ENCODE assay signal across 8 cellular contexts in the genomic region with DNA sequence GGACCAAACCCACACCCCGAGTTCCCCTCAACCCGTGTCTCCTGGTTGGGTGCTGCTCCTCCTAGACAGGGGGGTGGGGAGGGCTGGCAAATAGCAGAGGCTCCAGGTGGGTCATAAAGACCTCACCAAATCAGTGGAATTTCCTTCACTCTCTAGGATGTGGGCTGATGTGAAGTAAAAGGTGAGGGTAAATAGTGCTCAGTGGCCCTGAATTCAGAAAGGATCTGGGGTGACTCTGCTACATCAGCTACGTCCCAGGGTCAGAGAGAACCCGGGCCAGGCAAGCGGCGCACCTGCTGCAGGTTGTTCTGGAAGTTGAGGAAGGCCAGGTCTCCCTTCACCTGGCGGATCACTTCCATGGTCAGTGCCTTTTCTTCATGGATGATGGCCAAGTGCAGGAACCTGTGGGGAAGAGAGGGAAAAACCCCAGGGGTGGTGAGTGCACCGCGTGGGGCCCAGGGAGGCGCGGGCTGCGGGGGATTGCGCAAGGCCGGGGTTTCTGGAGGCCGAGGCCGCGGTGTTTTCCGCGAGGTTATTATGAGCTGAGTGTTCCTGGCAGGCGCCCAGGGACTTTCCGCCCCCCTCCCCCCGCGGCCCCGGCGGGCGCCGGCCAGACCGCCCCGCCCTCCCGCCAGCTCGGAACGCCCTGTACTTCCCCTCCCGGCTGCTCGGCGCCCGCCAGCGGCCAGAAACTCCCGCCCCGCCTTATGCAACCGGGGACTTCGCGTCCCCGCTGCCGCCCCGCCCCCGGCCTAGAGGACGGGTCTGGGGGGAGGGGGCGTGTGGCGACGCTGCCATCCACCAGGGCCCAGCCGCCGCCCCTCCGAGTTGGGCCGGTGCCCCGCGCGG. TPM values are rescaled to one million over a fixed set of nuclear protein-coding genes. Genes with fewer than 3 reads are reported as not detected.
DNase-seq lines count a peak whose midpoint lies in the region; ATAC-seq and TF ChIP-seq lines count a peak whose summit lies in the region.

No MANE protein-coding gene starts in this region.

- H3K27me3 Mint-ChIP-seq in activated CD4-positive, alpha-beta T cell treated with anti-CD3 and anti-CD28 coated beads for 36 hours: no peaks in the 10 kb centered on the region
- H3K27me3 Mint-ChIP-seq in chondrocyte (ENCODE audit: low read depth): no peaks in the 10 kb centered on the region

- H3K27ac Mint-ChIP-seq in activated CD4-positive, alpha-beta T cell treated with anti-CD3 and anti-CD28 coated beads for 36 hours: peak overlapping the region; percentile 98
- peak overlapping the region; percentile 87 for H3K27ac Mint-ChIP-seq in chondrocyte (ENCODE audit: unreplicated experiment)

- peak; percentile 57 for DNase-seq in BJ (ENCODE audit: low read depth)
- peak; percentile 96 for DNase-seq in NCI-H510A treated with DMSO at 0.1 percent for 48 hours (lab: John Stamatoyannopoulos, UW)
- peak; percentile 98 for DNase-seq in activated CD4-positive, alpha-beta T cell treated with anti-CD3 and anti-CD28 coated beads for 36 hours
- peak; percentile 97 for DNase-seq in chondrocyte (ENCODE audit: low spot score)
- DNase-seq in stimulated activated CD4-positive, alpha-beta T cell treated with anti-CD3 and anti-CD28 coated beads, Interleukin-1b, Interleukin-23, amount 100 ng/mL, for 1 hour (ENCODE audit: low read depth in 2 of 2): peak; percentile 92 to 95

- peak overlapping the region; percentile 88 for H3K4me3 ChIP-seq in BJ (ENCODE audit: low read depth, low read length)

- H3K4me1 Mint-ChIP-seq in activated CD4-positive, alpha-beta T cell treated with anti-CD3 and anti-CD28 coated beads for 36 hours: peaks cover 43% of the 10 kb centered on the region
- H3K4me1 Mint-ChIP-seq in chondrocyte (ENCODE audit: low read depth): peaks cover 55% of the 10 kb centered on the region

- POLR2A ChIA-PET in BJ (lab: Charles Lee): interaction anchor here (0.5 to 2.4 kb wide), 9 partner anchors 10 to 779 kb away, joined by 3 to 16 read pairs (median 3); partner anchors contain the start of gene PSMA6
- POLR2A ChIA-PET in activated CD4-positive, alpha-beta T cell treated with anti-CD3 and anti-CD28 coated beads for 36 hours (lab: Charles Lee): interaction anchor here (0.5 to 7.7 kb wide), 30 partner anchors 11 to 849 kb away, joined by 3 to 210 read pairs (median 6); partner anchors contain the start of genes FAM177A1, PPP2R3C, PRORP and PSMA6

- intact Hi-C loops in activated CD4-positive, alpha-beta T cell treated with anti-CD3 and anti-CD28 coated beads for 36 hours (cut with DNase I, micrococcal nuclease): loop anchor here (1.0 to 10.0 kb wide), 13 partner anchors 13 to 866 kb away; partner anchors contain the start of genes BAZ1A (in 2 of the 2), PRORP (in 2 of the 2), PSMA6 (in 2 of the 2) and EAPP (in 1 of the 2)

- H3K36me3 Mint-ChIP-seq in activated CD4-positive, alpha-beta T cell treated with anti-CD3 and anti-CD28 coated beads for 36 hours (ENCODE audit: low read depth): peaks cover 49% of the 10 kb centered on the region
- peaks cover 28% of the 10 kb centered on the region for H3K36me3 Mint-ChIP-seq in chondrocyte (ENCODE audit: low read depth)

- CTCF ChIA-PET in BJ (lab: Yijun Ruan, JAX): interaction anchor here (0.8 to 4.9 kb wide), 16 partner anchors 11 to 190 kb away, joined by 3 to 45 read pairs (median 4); no protein-coding TSS in a partner anchor
- CTCF ChIA-PET in activated CD4-positive, alpha-beta T cell treated with anti-CD3 and anti-CD28 coated beads for 36 hours (lab: Charles Lee): interaction anchor here (0.6 to 7.3 kb wide), 15 partner anchors 12 to 267 kb away, joined by 3 to 77 read pairs (median 11); partner anchors contain the start of gene PSMA6

- peaks cover 19% of the 10 kb centered on the region for H3K36me3 ChIP-seq in BJ (ENCODE audit: control insufficient read depth, insufficient read depth, low read length)

- TF ChIP-seq CTCF in BJ (IDR thresholded peaks at IDR 0.05; ENCODE audit: insufficient read depth, low read depth, low read length): no peak
- TF ChIP-seq CTCF in chondrocyte (IDR thresholded peaks at IDR 0.05): no peak

- H3K27ac ChIP-seq in layer of hippocampus (ENCODE audit: low read depth, low read length): peak overlapping the region; percentile 99

- ATAC-seq in GM19324 (IDR thresholded peaks at IDR 0.05; ENCODE audit: low FRiP score, unreplicated experiment): peak; percentile 71
- peak; percentile 50 for ATAC-seq in HG03442 (IDR thresholded peaks at IDR 0.05; ENCODE audit: unreplicated experiment)
- ATAC-seq in activated CD4-positive, alpha-beta T cell treated with anti-CD3 and anti-CD28 coated beads for 36 hours: peak; percentile 43

- H3K27me3 ChIP-seq in BJ (ENCODE audit: control insufficient read depth, insufficient read depth, low read length) (no peaks in the 10 kb centered on the region), layer of hippocampus (ENCODE audit: control insufficient read depth, insufficient read depth, low read length) (no peaks in the 10 kb centered on the region)

- H3K9me3 Mint-ChIP-seq in activated CD4-positive, alpha-beta T cell treated with anti-CD3 and anti-CD28 coated beads for 36 hours (ENCODE audit: low read depth): no peaks in the 10 kb centered on the region
- H3K9me3 Mint-ChIP-seq in chondrocyte (ENCODE audit: low read depth): no peaks in the 10 kb centered on the region

- H3K4me3 Mint-ChIP-seq in activated CD4-positive, alpha-beta T cell treated with anti-CD3 and anti-CD28 coated beads for 36 hours: peak overlapping the region; percentile 99
- peak overlapping the region; percentile 86 for H3K4me3 Mint-ChIP-seq in chondrocyte (ENCODE audit: unreplicated experiment)

RNA-seq across cellular contexts. Expression of gene NFKBIA, which starts 0.9 kb away (rescaled TPM):
- 35.3 and 73.2 TPM in 2 replicates for polyA plus RNA-seq in BJ (2011; rRNA removed)
- 131 and 193 TPM in 2 replicates for polyA minus RNA-seq in BJ (2011; rRNA and poly(A)+ RNA removed)
- total RNA-seq in activated CD4-positive, alpha-beta T cell treated with anti-CD3 and anti-CD28 coated beads for 36 hours: 100 to 1,000 TPM; 264 to 298 TPM
- 41.0 to 53.5 TPM (median 42.2 TPM) in 3 replicates for total RNA-seq in chondrocyte

Comparison
In these comparisons a context has a peak if more than half of its experiments do, and no peak if none do; other contexts are left out.
1. Peak in every context shown above with its lines: DNase-seq, ATAC-seq, H3K4me3 ChIP-seq and H3K27ac ChIP-seq.